9 cellular contexts compared by ENCODE assay signal in the genomic region with DNA sequence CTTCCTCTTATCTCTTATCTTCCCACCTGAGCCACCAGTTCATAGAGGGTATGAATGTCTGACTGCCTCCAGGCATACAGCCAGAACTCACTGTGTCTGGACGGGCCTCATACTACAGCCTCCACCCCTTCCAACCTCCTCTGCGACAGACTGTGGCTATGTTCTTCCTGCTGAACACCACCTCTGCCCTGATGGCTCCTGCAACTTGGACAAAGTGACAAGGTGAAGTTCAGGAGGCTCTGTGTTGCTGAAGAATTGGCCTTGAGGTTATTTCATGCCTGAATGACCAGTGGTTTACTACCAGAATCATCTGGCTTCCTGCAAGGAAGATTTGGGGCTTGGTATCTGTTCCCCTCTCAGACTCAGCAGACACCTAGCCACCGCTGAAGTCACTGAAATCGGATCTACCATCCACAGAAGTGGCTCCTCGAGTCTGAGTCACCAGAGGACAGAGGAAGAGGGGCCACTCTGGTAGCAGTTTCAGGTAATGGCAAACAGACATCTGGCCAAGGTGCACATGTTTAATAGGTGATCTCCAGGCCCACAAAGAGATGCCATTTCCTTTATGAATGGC. TPM values are rescaled to one million over a fixed set of nuclear protein-coding genes. Genes with fewer than 3 reads are reported as not detected.
DNase-seq lines count a peak whose midpoint lies in the region; ATAC-seq and TF ChIP-seq lines count a peak whose summit lies in the region.
"Had no signal": no experiment of that assay in that cellular context is flagged by ENCODE, and none has a peak within 500 bp of the region (broad histone marks: within the 10 kb centered on the region; RNA-seq: fewer than 3 reads in every experiment).

No MANE protein-coding gene starts in this region.

- no peak for TF ChIP-seq CTCF in GM12865 (IDR thresholded peaks at IDR 0.05; ENCODE audit: insufficient read depth, low read depth, low read length, missing control alignments)
- TF ChIP-seq CTCF in chondrocyte (IDR thresholded peaks at IDR 0.05), result no peak

- H3K4me3 Mint-ChIP-seq in chondrocyte (ENCODE audit: unreplicated experiment), result no peak overlapping the region

- H3K9me3 Mint-ChIP-seq in chondrocyte (ENCODE audit: low read depth), result no peaks in the 10 kb centered on the region

- H3K4me3 ChIP-seq in GM12865 (ENCODE audit: low read depth, low read length), result no peak overlapping the region

- H3K4me1 Mint-ChIP-seq in chondrocyte (ENCODE audit: low read depth), result peaks cover 11% of the 10 kb centered on the region

- peaks cover 5% of the 10 kb centered on the region for H3K36me3 Mint-ChIP-seq in chondrocyte (ENCODE audit: low read depth)

- no peaks in the 10 kb centered on the region for H3K27me3 Mint-ChIP-seq in chondrocyte (ENCODE audit: low read depth)

- H3K27ac Mint-ChIP-seq in chondrocyte (ENCODE audit: unreplicated experiment), result no peak overlapping the region

- DNase-seq in GM12865 (ENCODE audit: low read depth) (peak; percentile 91), NCI-H2029 treated with DMSO at 0.1 percent for 48 hours (lab: John Stamatoyannopoulos, UW) (peak; percentile 73), left lobe of liver (ENCODE audit: low spot score) (no peak), NCI-H82 (lab: John Stamatoyannopoulos, UW) (no peak), superior temporal gyrus (ENCODE audit: extremely low spot score) (no peak), chondrocyte (ENCODE audit: low spot score) (no peak), mesenteric fat pad (ENCODE audit: low spot score) (no peak)

- ATAC-seq in GM21576 (IDR thresholded peaks at IDR 0.05; ENCODE audit: unreplicated experiment) (peak; percentile 75), left lobe of liver (peak; percentile 42)

RNA-seq across cellular contexts. Expression of a gene that starts 14.2 kb away (rescaled TPM):
- total RNA-seq in left lobe of liver (23.8 TPM), chondrocyte (24.3 to 29.0 TPM (median 24.5 TPM) in 3 replicates), mesenteric fat pad (31.5 TPM)

RNA-seq across cellular contexts. Expression of a gene that starts 16.0 kb away (rescaled TPM):
- 36.1 TPM for total RNA-seq in left lobe of liver
- total RNA-seq in chondrocyte, result 67.4 to 75.5 TPM (median 67.9 TPM) in 3 replicates
- total RNA-seq in mesenteric fat pad, result 108 TPM

RNA-seq across cellular contexts. Expression of a gene that starts 30.7 kb away (rescaled TPM):
- not detected for total RNA-seq in left lobe of liver
- total RNA-seq in chondrocyte, result not detected in 3 replicates
- total RNA-seq in mesenteric fat pad, result not detected
- total RNA-seq: H1 had no signal

RNA-seq across cellular contexts. Expression of a gene that starts 32.7 kb away (rescaled TPM):
- 33.4 TPM for total RNA-seq in left lobe of liver
- 27.6 to 29.2 TPM (median 28.2 TPM) in 3 replicates for total RNA-seq in chondrocyte
- 32.2 TPM for total RNA-seq in mesenteric fat pad

RNA-seq across cellular contexts. Expression of a gene that starts 44.5 kb away (rescaled TPM):
- not detected for total RNA-seq in left lobe of liver
- total RNA-seq in chondrocyte, result 0.82 TPM in 1 of 3 replicates, not detected in the others
- not detected for total RNA-seq in mesenteric fat pad
- total RNA-seq: H1 had no signal

Comparison
In these comparisons a context has a peak if more than half of its experiments do, and no peak if none do; other contexts are left out.
1. DNase-seq: peak in GM12865 (single experiment) and NCI-H2029 treated with DMSO at 0.1 percent for 48 hours (single experiment); none in left lobe of liver (single experiment), NCI-H82 (single experiment), superior temporal gyrus (single experiment), chondrocyte (single experiment) and mesenteric fat pad (single experiment).